ENCODE assay signal across 23 cellular contexts in the genomic region with DNA sequence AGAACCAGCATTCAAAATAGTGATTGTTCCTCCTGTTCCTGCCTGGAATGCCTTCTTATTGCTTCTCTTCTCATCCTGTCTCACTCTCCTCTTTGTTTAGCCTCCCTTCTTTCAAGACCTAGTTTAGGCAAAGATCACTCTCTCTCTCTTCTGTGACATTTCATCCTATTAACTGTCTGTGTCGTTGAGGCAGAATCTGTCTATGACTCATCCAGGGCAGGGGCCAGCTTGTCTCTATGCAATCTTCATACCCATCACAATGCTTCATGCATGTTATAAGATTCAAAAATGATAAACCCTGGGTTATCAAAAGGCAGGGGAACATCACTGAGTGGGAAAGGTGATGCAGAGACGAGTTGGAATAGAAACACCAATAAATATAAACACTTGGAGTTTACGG. TPM values are rescaled to one million over a fixed set of nuclear protein-coding genes. Genes with fewer than 3 reads are reported as not detected.
"Had no signal": no experiment of that assay in that cellular context is flagged by ENCODE, and none has a peak within 500 bp of the region (broad histone marks: within the 10 kb centered on the region; RNA-seq: fewer than 3 reads in every experiment).

No MANE protein-coding gene starts in this region.

- DNase-seq: IMR-90, Karpas-422, KG1, MM.1S, NCI-H1105, NCI-H1417, NCI-H1436 treated with DMSO at 0.1 percent for 48 hours, NCI-H1694, NCI-H187 treated with DMSO at 0.1 percent for 48 hours, NCI-H2081, NCI-H2107, NCI-H2227 treated with DMSO at 0.1 percent for 48 hours, NCI-H446, NCI-H510A, NCI-H524 treated with DMSO at 0.1 percent for 48 hours, NCI-H774, Right ventricle myocardium superior, RPMI8226, SIG-M5 had no signal

- H3K4me3 ChIP-seq: SJSA1, SK-N-MC had no signal

- H3K9me3 ChIP-seq: SJSA1 had no signal

- FAIRE-seq: HepG2, RCC 7860 had no signal

- H3K4me1 ChIP-seq: SJSA1 had no signal

- H3K36me3 ChIP-seq: SJSA1 had no signal

- H3K27ac ChIP-seq: SJSA1, SK-N-MC had no signal

RNA-seq across cellular contexts. Expression of gene FOXA2, which starts 32.2 kb away (rescaled TPM):
- total RNA-seq: IMR-90, Right ventricle myocardium superior had no signal
- polyA plus RNA-seq: IMR-90 had no signal
